Comparison of ENCODE assay signal across 1 cellular context in genomic region chr15:47937834-47938233, GRCh38.
TF ChIP-seq lines count a peak whose summit lies in the region.

No MANE protein-coding gene starts in this region.

TF ChIP-seq in HEK293, 187 proteins besides CTCF, POLR2A, EP300 and RAD21 (continued from another document):
- no peak for TF ChIP-seq ZNF214 (tag by site-specific recombination; IDR thresholded peaks at IDR 0.05; ENCODE audit: borderline replicate concordance)
- no peak for TF ChIP-seq ZNF184 (tag by site-specific recombination; IDR thresholded peaks at IDR 0.05)
